16 cellular contexts compared by ENCODE assay signal in the genomic region with DNA sequence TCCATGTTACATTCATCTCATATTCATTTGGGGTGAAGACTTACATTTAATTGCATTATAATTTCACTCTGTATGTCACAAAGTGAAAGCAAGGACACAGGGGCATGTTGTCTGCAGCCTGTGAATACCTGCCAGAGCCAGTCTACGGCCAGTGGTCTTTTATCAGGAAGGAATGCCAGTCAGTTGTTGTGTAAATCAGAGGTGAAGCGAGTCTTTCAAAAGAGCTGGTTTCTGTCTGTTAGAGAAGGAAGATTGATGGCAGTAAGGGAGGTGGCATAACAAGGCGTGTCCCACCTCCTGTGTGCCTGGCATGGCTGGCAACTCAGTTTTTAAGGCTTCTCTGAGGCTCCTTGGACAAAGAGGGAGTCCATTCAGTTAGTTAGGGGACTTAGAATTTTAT. TPM values are rescaled to one million over a fixed set of nuclear protein-coding genes. Genes with fewer than 3 reads are reported as not detected.
"Had no signal": no experiment of that assay in that cellular context is flagged by ENCODE, and none has a peak within 500 bp of the region (broad histone marks: within the 10 kb centered on the region; RNA-seq: fewer than 3 reads in every experiment).

No MANE protein-coding gene starts in this region.

- DNase-seq: activated CD4-positive, alpha-beta T cell treated with anti-CD3 and anti-CD28 coated beads, Interleukin-2, amount 50 U/mL, for 1 hour; activated CD4-positive, CD25-positive, alpha-beta regulatory T cell; activated T-cell treated with anti-CD3 and anti-CD28 coated beads, Interleukin-2, amount 50 U/mL, for 1 hour; amygdala; brain microvascular endothelial cell; effector memory CD4-positive, alpha-beta T cell; mesenchymal stem cell; stimulated activated CD4-positive, alpha-beta T cell treated with anti-CD3 and anti-CD28 coated beads, Interleukin-4, amount 100 ng/mL, for 4 hours; T-helper 17 cell had no signal

- H3K4me1 Mint-ChIP-seq: T-helper 17 cell had no signal

- H3K4me3 ChIP-seq: skin epidermis had no signal

- H3K4me3 Mint-ChIP-seq: T-helper 17 cell had no signal

- H3K9me3 Mint-ChIP-seq: activated naive CD4-positive, alpha-beta T cell treated with anti-CD3 and anti-CD28 coated beads, Interleukin-2, amount 50 U/mL, for 72 hours had no signal

- ATAC-seq: activated naive CD4-positive, alpha-beta T cell treated with anti-CD3 and anti-CD28 coated beads, Interleukin-2, amount 50 U/mL, for 72 hours; left lobe of liver; T-helper 17 cell had no signal

- H3K27me3 ChIP-seq: brain microvascular endothelial cell had no signal

- FAIRE-seq: TTC549, urothelium cell line had no signal

- H3K27ac Mint-ChIP-seq: activated naive CD4-positive, alpha-beta T cell treated with anti-CD3 and anti-CD28 coated beads, Interleukin-2, amount 50 U/mL, for 72 hours; T-helper 17 cell had no signal

- H3K36me3 ChIP-seq: brain microvascular endothelial cell had no signal

- H3K27ac ChIP-seq: brain microvascular endothelial cell, skin epidermis had no signal

RNA-seq across cellular contexts. Expression of a gene that starts 18.1 kb away (rescaled TPM):
- total RNA-seq: osteocyte had no signal
- polyA plus RNA-seq: neural cell had no signal
